In the genomic region with DNA sequence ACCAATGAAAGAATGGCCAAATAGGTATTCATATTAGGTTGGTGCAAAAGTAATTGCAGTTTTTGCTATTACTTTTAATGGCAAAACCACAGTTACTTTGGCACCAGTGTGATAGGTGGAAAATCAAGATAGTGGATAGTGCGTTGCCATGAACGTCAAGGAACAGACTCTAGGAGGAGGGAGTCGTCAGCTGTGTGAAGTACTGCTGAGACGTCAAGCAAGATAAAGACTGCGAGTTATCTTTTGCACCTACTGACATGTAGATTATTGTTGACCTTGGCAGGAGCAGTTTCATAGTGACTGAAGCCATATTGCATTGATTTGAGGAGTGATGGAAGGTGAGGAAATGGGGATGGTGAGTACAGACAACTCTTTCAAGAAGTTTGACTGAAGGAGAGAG, we compare ENCODE assay signal across 15 cellular contexts.
"Had no signal": no experiment of that assay in that cellular context is flagged by ENCODE, and none has a peak within 500 bp of the region (broad histone marks: within the 10 kb centered on the region; RNA-seq: fewer than 3 reads in every experiment).

No MANE protein-coding gene starts in this region.

- H3K36me3 ChIP-seq: brain microvascular endothelial cell, gastrocnemius medialis, vagina had no signal

- H3K4me3 ChIP-seq: gastrocnemius medialis, heart right ventricle, skin epidermis, tibial nerve, vagina had no signal

- H3K9me3 Mint-ChIP-seq: activated CD4-positive, alpha-beta memory T cell treated with anti-CD3 and anti-CD28 coated beads for 36 hours; activated T-cell treated with anti-CD3 and anti-CD28 coated beads, Interleukin-2, amount 50 U/mL, for 72 hours; dendritic cell treated with granulocyte-macrophage colony-stimulating factor and Interleukin-4, amounts not matched to agents 40 ng/mL and 50 ng/mL, for 4 days; nephron had no signal

- H3K4me3 Mint-ChIP-seq: activated CD4-positive, alpha-beta memory T cell treated with anti-CD3 and anti-CD28 coated beads for 36 hours; activated T-cell treated with anti-CD3 and anti-CD28 coated beads, Interleukin-2, amount 50 U/mL, for 72 hours; dendritic cell treated with granulocyte-macrophage colony-stimulating factor and Interleukin-4, amounts not matched to agents 40 ng/mL and 50 ng/mL, for 4 days; nephron had no signal

- H3K27me3 ChIP-seq: brain microvascular endothelial cell, gastrocnemius medialis, heart right ventricle, tibial nerve, vagina had no signal

- H3K27ac ChIP-seq: brain microvascular endothelial cell, gastrocnemius medialis, heart right ventricle, skin epidermis, tibial nerve, vagina had no signal

- ATAC-seq: activated T-cell treated with anti-CD3 and anti-CD28 coated beads, Interleukin-2, amount 50 U/mL, for 72 hours; gastrocnemius medialis had no signal

- H3K27ac Mint-ChIP-seq: activated CD4-positive, alpha-beta memory T cell treated with anti-CD3 and anti-CD28 coated beads for 36 hours; dendritic cell treated with granulocyte-macrophage colony-stimulating factor and Interleukin-4, amounts not matched to agents 40 ng/mL and 50 ng/mL, for 4 days had no signal

- H3K27me3 Mint-ChIP-seq: activated CD4-positive, alpha-beta memory T cell treated with anti-CD3 and anti-CD28 coated beads for 36 hours; dendritic cell treated with granulocyte-macrophage colony-stimulating factor and Interleukin-4, amounts not matched to agents 40 ng/mL and 50 ng/mL, for 4 days had no signal

- DNase-seq: activated CD4-positive, alpha-beta memory T cell treated with anti-CD3 and anti-CD28 coated beads for 36 hours; activated T-cell treated with anti-CD3 and anti-CD28 coated beads, Interleukin-2, amount 50 U/mL, for 72 hours; anterior cingulate cortex; brain microvascular endothelial cell; effector memory CD4-positive, alpha-beta T cell; gastrocnemius medialis; heart right ventricle; occipital lobe; stimulated activated CD4-positive, alpha-beta T cell treated with anti-CD3 and anti-CD28 coated beads, Interleukin-4, amount 100 ng/mL, for 24 hours; stimulated activated naive CD4-positive, alpha-beta T cell had no signal

- H3K9me3 ChIP-seq: gastrocnemius medialis, heart right ventricle, tibial nerve, vagina had no signal
